20 cellular contexts compared by ENCODE assay signal in the genomic region with DNA sequence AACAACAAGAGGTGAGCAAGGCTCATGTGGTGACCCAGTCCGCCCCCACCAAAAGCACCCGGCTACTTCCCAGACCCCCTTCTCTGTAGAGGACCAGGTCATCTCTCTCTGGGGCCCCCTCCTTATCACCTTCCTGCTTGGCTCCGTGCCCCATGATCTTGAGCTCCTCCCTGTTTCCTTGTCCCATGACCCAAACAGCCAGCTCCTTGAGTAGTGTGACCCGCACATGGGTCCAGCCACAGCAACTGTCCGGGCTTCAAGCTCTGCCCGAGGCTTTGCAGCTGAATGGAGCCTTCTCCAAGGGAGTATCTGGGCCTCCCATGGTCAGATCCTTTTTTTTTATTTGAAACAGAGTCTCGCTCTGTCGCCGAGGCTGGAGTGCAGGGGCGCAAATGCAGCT.
DNase-seq lines count a peak whose midpoint lies in the region; ATAC-seq, FAIRE-seq and TF ChIP-seq lines count a peak whose summit lies in the region.
"Had no signal": no experiment of that assay in that cellular context is flagged by ENCODE, and none has a peak within 500 bp of the region (broad histone marks: within the 10 kb centered on the region; RNA-seq: fewer than 3 reads in every experiment).

No MANE protein-coding gene starts in this region.

- H3K36me3 ChIP-seq in endothelial cell of umbilical vein (ENCODE audit: control insufficient read depth in 2 of 2, extremely low read depth in 1 of 2, insufficient read depth in 2 of 2, low read length in 2 of 2): no peaks in the 10 kb centered on the region
- peaks cover 0 to 27% of the 10 kb centered on the region in 2 donors for H3K36me3 ChIP-seq in neuronal stem cell (replicated peaks in 1 of 2; ENCODE audit: control insufficient read depth in 2 of 2, insufficient read depth in 2 of 2, low read length in 2 of 2)

- no TSS peak for BruUV-seq in endothelial cell of umbilical vein (replicated peaks; lab: Mats Ljungman, UMichigan)

- TF ChIP-seq CTCF in natural killer cell (IDR thresholded peaks at IDR 0.05) (no peak), endothelial cell of umbilical vein (IDR thresholded peaks at IDR 0.05; ENCODE audit: extremely low read depth in 1 of 2, insufficient read depth in 1 of 2, low read depth in 1 of 2, low read length in 2 of 2) (no peak)

- no peak overlapping the region for H4K91ac ChIP-seq in neuronal stem cell (ENCODE audit: low read depth, low read length, poor library complexity)

- H2BK12ac ChIP-seq in neuronal stem cell (ENCODE audit: low read length): no peak overlapping the region

- no peaks in the 10 kb centered on the region for H3K9me3 ChIP-seq in endothelial cell of umbilical vein (replicated peaks; ENCODE audit: control insufficient read depth, insufficient read depth, low read length)
- H3K9me3 ChIP-seq in neuronal stem cell (replicated peaks in 1 of 2; ENCODE audit: control insufficient read depth in 2 of 2, insufficient read depth in 1 of 2, low read depth in 1 of 2, low read length in 2 of 2): no peaks in the 10 kb centered on the region
- H3K9me3 ChIP-seq: left lung, MG63 had no signal

- H3K18ac ChIP-seq in neuronal stem cell (ENCODE audit: low read length): peak overlapping the region; percentile 11

- H3K27me3 Mint-ChIP-seq in natural killer cell (ENCODE audit: low read depth in 2 of 2): no peaks in the 10 kb centered on the region
- H3K27me3 Mint-ChIP-seq in natural killer cell treated with Interleukin-12 subunit alpha and Interleukin-12 subunit beta and Interleukin-15 and Interleukin-18, amount 100 ng/mL, for 72 hours: no peaks in the 10 kb centered on the region
- H3K27me3 Mint-ChIP-seq in activated T-helper 17 cell treated with anti-CD3 and anti-CD28 coated beads, Interleukin-2, amount 50 U/mL, for 72 hours: no peaks in the 10 kb centered on the region
- H3K27me3 Mint-ChIP-seq: CD8-positive, alpha-beta memory T cell; naive thymus-derived CD8-positive, alpha-beta T cell; stimulated activated naive CD8-positive, alpha-beta T cell treated with anti-CD3 and anti-CD28 coated beads, Interleukin-15, Interleukin-2, amounts not matched to agents 100 ng/mL and 50 ng/mL, for 24 hours had no signal

- no peak overlapping the region for H4K8ac ChIP-seq in neuronal stem cell (ENCODE audit: low read depth, low read length)

- no peak overlapping the region for H3K4me3 Mint-ChIP-seq in natural killer cell
- no peak overlapping the region for H3K4me3 Mint-ChIP-seq in natural killer cell treated with Interleukin-12 subunit alpha and Interleukin-12 subunit beta and Interleukin-15 and Interleukin-18, amount 100 ng/mL, for 72 hours
- no peak overlapping the region for H3K4me3 Mint-ChIP-seq in activated T-helper 17 cell treated with anti-CD3 and anti-CD28 coated beads, Interleukin-2, amount 50 U/mL, for 72 hours
- H3K4me3 Mint-ChIP-seq: naive thymus-derived CD8-positive, alpha-beta T cell; stimulated activated naive CD8-positive, alpha-beta T cell treated with anti-CD3 and anti-CD28 coated beads, Interleukin-15, Interleukin-2, amounts not matched to agents 100 ng/mL and 50 ng/mL, for 24 hours had no signal

- no peak overlapping the region for H3K4me3 ChIP-seq in endothelial cell of umbilical vein (replicated peaks in 1 of 3; ENCODE audit: insufficient read depth in 1 of 3, low read depth in 1 of 3, low read length in 3 of 3)
- H3K4me3 ChIP-seq in neuronal stem cell (ENCODE audit: low read length in 2 of 2): no peak overlapping the region
- H3K4me3 ChIP-seq: left lung, MG63 had no signal

- no peaks in the 10 kb centered on the region for H3K27me3 ChIP-seq in endothelial cell of umbilical vein (ENCODE audit: control insufficient read depth in 2 of 2, insufficient read depth in 2 of 2, low read length in 2 of 2)
- H3K27me3 ChIP-seq in neuronal stem cell (ENCODE audit: control insufficient read depth in 3 of 3, insufficient read depth in 3 of 3, low read depth in 1 of 3, low read length in 3 of 3): no peaks in the 10 kb centered on the region
- H3K27me3 ChIP-seq: left lung, MG63 had no signal

- H3K4me2 ChIP-seq in endothelial cell of umbilical vein (ENCODE audit: insufficient read depth, low read length) (no peak overlapping the region), neuronal stem cell (ENCODE audit: insufficient read depth, low read length, poor library complexity, severe bottlenecking) (no peak overlapping the region)

- FAIRE-seq in endothelial cell of umbilical vein (lab: Jason Lieb, UNC): no peak

- H3K27ac ChIP-seq in endothelial cell of umbilical vein (ENCODE audit: insufficient read depth, low read depth, low read length) (no peak overlapping the region), neuronal stem cell (replicated peaks; ENCODE audit: low read length) (no peak overlapping the region)

- intact Hi-C loops in natural killer cell (cut with micrococcal nuclease): no loop called here
- intact Hi-C loops in endothelial cell of umbilical vein (cut with micrococcal nuclease): no loop called here

- no peak for DNase-seq in natural killer cell
- no peak for DNase-seq in natural killer cell treated with Interleukin-12 subunit alpha and Interleukin-12 subunit beta and Interleukin-15 and Interleukin-18, amount 100 ng/mL, for 72 hours (ENCODE audit: low spot score)
- DNase-seq in endothelial cell of umbilical vein (ENCODE audit: low read depth, low spot score): peak; percentile 24
- DNase-seq in neuronal stem cell (ENCODE audit: low spot score): no peak
- DNase-seq in DMS53 (lab: John Stamatoyannopoulos, UW): no peak
- DNase-seq in NCI-H226: no peak
- DNase-seq in NCI-H2227 treated with DMSO at 0.1 percent for 48 hours (lab: John Stamatoyannopoulos, UW): no peak
- DNase-seq: activated CD4-positive, CD25-positive, alpha-beta regulatory T cell; activated effector memory CD4-positive, alpha-beta T cell treated with anti-CD3 and anti-CD28 coated beads, Interleukin-2, amount 50 U/mL, for 16 hours; CD8-positive, alpha-beta memory T cell; cerebellar nuclear complex; DND-41; MG63; naive thymus-derived CD8-positive, alpha-beta T cell; NCI-H1694; NCI-H345; T-helper 1 cell had no signal

- peaks cover 28 to 42% of the 10 kb centered on the region in 2 donors for H3K4me1 Mint-ChIP-seq in natural killer cell
- H3K4me1 Mint-ChIP-seq in natural killer cell treated with Interleukin-12 subunit alpha and Interleukin-12 subunit beta and Interleukin-15 and Interleukin-18, amount 100 ng/mL, for 72 hours (ENCODE audit: low read depth in 2 of 2): peaks cover 29 to 44% of the 10 kb centered on the region in 2 donors
- peaks cover 7% of the 10 kb centered on the region for H3K4me1 Mint-ChIP-seq in activated T-helper 17 cell treated with anti-CD3 and anti-CD28 coated beads, Interleukin-2, amount 50 U/mL, for 72 hours

- H2AFZ ChIP-seq in endothelial cell of umbilical vein (ENCODE audit: low read depth, low read length) (no peak overlapping the region), neuronal stem cell (ENCODE audit: low read length) (no peak overlapping the region)

- H3K9me3 Mint-ChIP-seq in natural killer cell: no peaks in the 10 kb centered on the region
- no peaks in the 10 kb centered on the region for H3K9me3 Mint-ChIP-seq in natural killer cell treated with Interleukin-12 subunit alpha and Interleukin-12 subunit beta and Interleukin-15 and Interleukin-18, amount 100 ng/mL, for 72 hours
- no peaks in the 10 kb centered on the region for H3K9me3 Mint-ChIP-seq in activated T-helper 17 cell treated with anti-CD3 and anti-CD28 coated beads, Interleukin-2, amount 50 U/mL, for 72 hours
- H3K9me3 Mint-ChIP-seq: CD8-positive, alpha-beta memory T cell; naive thymus-derived CD8-positive, alpha-beta T cell; stimulated activated naive CD8-positive, alpha-beta T cell treated with anti-CD3 and anti-CD28 coated beads, Interleukin-15, Interleukin-2, amounts not matched to agents 100 ng/mL and 50 ng/mL, for 24 hours had no signal

- no CpG with 5 or more reads among the region's 10 CpGs for WGBS in neuronal stem cell (ENCODE audit: extremely low coverage in 2 of 2, insufficient read length in 2 of 2, insufficient replicate concordance in 1 of 2), 2 donors

- TF ChIP-seq POLR2A in endothelial cell of umbilical vein (IDR thresholded peaks at IDR 0.05; ENCODE audit: low read depth, low read length): no peak

- no peak overlapping the region for H3K4ac ChIP-seq in neuronal stem cell (ENCODE audit: low read length)

- no peak overlapping the region for H3K14ac ChIP-seq in neuronal stem cell (ENCODE audit: low read length)

- H2BK120ac ChIP-seq in neuronal stem cell (ENCODE audit: low read depth, low read length): no peak overlapping the region

- no peak for ATAC-seq in natural killer cell
- no peak for ATAC-seq in natural killer cell treated with Interleukin-12 subunit alpha and Interleukin-12 subunit beta and Interleukin-15 and Interleukin-18, amount 100 ng/mL, for 72 hours
- no peak for ATAC-seq in activated T-helper 17 cell treated with anti-CD3 and anti-CD28 coated beads, Interleukin-2, amount 50 U/mL, for 72 hours (replicated peaks)
- ATAC-seq: left lung; naive thymus-derived CD8-positive, alpha-beta T cell had no signal

- dilution Hi-C loops in endothelial cell of umbilical vein (cut with MboI; ENCODE audit: extremely low pct_ligation_motif_present, low sequenced_read_pairs): no loop called here

- H3K9me1 ChIP-seq in endothelial cell of umbilical vein (replicated peaks; ENCODE audit: control insufficient read depth, extremely low read depth, insufficient read depth, low read length): no peaks in the 10 kb centered on the region

- no peaks in the 10 kb centered on the region for H4K20me1 ChIP-seq in endothelial cell of umbilical vein (replicated peaks; ENCODE audit: control insufficient read depth, extremely low read depth, insufficient read depth, low read length)

- peaks cover 2% of the 10 kb centered on the region for H3K79me1 ChIP-seq in neuronal stem cell (ENCODE audit: low read depth, low read length)

- H2AK5ac ChIP-seq in neuronal stem cell (ENCODE audit: low read depth, low read length): peak overlapping the region; percentile 70

- H3K4me1 ChIP-seq in endothelial cell of umbilical vein (ENCODE audit: control insufficient read depth, extremely low read depth, insufficient read depth, low read length) (peaks cover 24% of the 10 kb centered on the region), neuronal stem cell (ENCODE audit: control insufficient read depth in 2 of 2, insufficient read depth in 1 of 2, low read depth in 1 of 2, low read length in 2 of 2) (peaks cover 13% of the 10 kb centered on the region in 2 donors)

- H3K27ac Mint-ChIP-seq in natural killer cell: peak overlapping the region; percentile 41 to 57
- peak overlapping the region in 1 of 2 donors; percentile 86 for H3K27ac Mint-ChIP-seq in natural killer cell treated with Interleukin-12 subunit alpha and Interleukin-12 subunit beta and Interleukin-15 and Interleukin-18, amount 100 ng/mL, for 72 hours
- H3K27ac Mint-ChIP-seq in activated T-helper 17 cell treated with anti-CD3 and anti-CD28 coated beads, Interleukin-2, amount 50 U/mL, for 72 hours: no peak overlapping the region
- H3K27ac Mint-ChIP-seq: stimulated activated naive CD8-positive, alpha-beta T cell treated with anti-CD3 and anti-CD28 coated beads, Interleukin-15, Interleukin-2, amounts not matched to agents 100 ng/mL and 50 ng/mL, for 24 hours had no signal

- no peak overlapping the region for H3K23ac ChIP-seq in neuronal stem cell (ENCODE audit: low read depth, low read length, poor library complexity)

- no peak overlapping the region for H2BK15ac ChIP-seq in neuronal stem cell (ENCODE audit: low read length)

- H3K36me3 Mint-ChIP-seq in natural killer cell: no peaks in the 10 kb centered on the region
- H3K36me3 Mint-ChIP-seq in natural killer cell treated with Interleukin-12 subunit alpha and Interleukin-12 subunit beta and Interleukin-15 and Interleukin-18, amount 100 ng/mL, for 72 hours: no peaks in the 10 kb centered on the region
- H3K36me3 Mint-ChIP-seq in activated T-helper 17 cell treated with anti-CD3 and anti-CD28 coated beads, Interleukin-2, amount 50 U/mL, for 72 hours (ENCODE audit: low read depth): peaks cover 46% of the 10 kb centered on the region

- CTCF ChIA-PET in endothelial cell of umbilical vein (lab: Charles Lee): interaction anchor here (0.6 kb wide), 1 partner anchor 33 kb away, joined by 3 read pairs; no protein-coding TSS in a partner anchor

- H2BK5ac ChIP-seq in neuronal stem cell (ENCODE audit: low read length): no peak overlapping the region

- H3K9ac ChIP-seq in endothelial cell of umbilical vein (replicated peaks; ENCODE audit: extremely low read depth, insufficient read depth, low read length): no peak overlapping the region
- H3K9ac ChIP-seq in neuronal stem cell (ENCODE audit: low read depth, low read length, poor library complexity): no peak overlapping the region

- peaks cover 31% of the 10 kb centered on the region for H3K79me2 ChIP-seq in endothelial cell of umbilical vein (ENCODE audit: control insufficient read depth, insufficient read depth, low read length)

- POLR2A ChIA-PET in endothelial cell of umbilical vein (lab: Charles Lee): no interaction called here
